Comparison of ENCODE assay signal across 1 cellular context in the genomic region with DNA sequence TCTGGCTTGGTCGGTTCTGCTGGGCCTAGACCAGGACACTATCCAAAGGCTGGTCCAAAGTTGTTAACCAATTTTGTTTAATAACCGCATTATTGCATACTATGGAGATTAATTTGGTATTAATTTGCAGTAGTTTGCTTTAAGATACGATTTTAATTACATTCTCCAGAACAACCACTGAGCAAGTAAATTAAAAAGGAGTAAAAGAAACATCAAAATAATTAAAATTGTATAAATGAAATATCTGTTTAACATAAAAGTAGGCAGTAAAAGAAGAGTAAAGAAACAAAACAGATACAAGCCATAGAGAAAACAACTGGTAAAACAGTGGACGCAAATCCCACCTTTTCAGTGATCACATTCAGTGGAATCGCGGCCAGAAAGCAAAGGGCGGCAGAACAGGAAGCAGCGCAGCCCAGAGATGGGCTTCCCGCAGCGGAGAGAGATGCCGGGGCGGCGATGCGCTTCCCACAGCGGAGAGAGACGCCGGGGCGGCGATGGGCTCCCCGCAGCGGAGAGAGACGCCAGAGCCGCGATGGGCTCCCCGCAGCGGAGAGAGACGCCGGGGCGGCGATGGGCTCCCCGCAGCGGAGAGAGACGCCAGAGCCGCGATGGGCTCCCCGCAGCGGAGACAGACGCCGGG.
TF ChIP-seq lines count a peak whose summit lies in the region.

No MANE protein-coding gene starts in this region.

TF ChIP-seq in SK-N-SH treated with all-trans-retinoic acid at 6 μM for 48 hours, 23 proteins besides CTCF, POLR2A, EP300 and RAD21 (continued from another document):
- TF ChIP-seq, protein P1, sequence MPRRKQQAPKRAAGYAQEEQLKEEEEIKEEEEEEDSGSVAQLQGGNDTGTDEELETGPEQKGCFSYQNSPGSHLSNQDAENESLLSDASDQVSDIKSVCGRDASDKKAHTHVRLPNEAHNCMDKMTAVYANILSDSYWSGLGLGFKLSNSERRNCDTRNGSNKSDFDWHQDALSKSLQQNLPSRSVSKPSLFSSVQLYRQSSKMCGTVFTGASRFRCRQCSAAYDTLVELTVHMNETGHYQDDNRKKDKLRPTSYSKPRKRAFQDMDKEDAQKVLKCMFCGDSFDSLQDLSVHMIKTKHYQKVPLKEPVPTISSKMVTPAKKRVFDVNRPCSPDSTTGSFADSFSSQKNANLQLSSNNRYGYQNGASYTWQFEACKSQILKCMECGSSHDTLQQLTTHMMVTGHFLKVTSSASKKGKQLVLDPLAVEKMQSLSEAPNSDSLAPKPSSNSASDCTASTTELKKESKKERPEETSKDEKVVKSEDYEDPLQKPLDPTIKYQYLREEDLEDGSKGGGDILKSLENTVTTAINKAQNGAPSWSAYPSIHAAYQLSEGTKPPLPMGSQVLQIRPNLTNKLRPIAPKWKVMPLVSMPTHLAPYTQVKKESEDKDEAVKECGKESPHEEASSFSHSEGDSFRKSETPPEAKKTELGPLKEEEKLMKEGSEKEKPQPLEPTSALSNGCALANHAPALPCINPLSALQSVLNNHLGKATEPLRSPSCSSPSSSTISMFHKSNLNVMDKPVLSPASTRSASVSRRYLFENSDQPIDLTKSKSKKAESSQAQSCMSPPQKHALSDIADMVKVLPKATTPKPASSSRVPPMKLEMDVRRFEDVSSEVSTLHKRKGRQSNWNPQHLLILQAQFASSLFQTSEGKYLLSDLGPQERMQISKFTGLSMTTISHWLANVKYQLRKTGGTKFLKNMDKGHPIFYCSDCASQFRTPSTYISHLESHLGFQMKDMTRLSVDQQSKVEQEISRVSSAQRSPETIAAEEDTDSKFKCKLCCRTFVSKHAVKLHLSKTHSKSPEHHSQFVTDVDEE (CRISPR knock-in tag; IDR thresholded peaks at IDR 0.05): no peak
- TF ChIP-seq, protein P2, sequence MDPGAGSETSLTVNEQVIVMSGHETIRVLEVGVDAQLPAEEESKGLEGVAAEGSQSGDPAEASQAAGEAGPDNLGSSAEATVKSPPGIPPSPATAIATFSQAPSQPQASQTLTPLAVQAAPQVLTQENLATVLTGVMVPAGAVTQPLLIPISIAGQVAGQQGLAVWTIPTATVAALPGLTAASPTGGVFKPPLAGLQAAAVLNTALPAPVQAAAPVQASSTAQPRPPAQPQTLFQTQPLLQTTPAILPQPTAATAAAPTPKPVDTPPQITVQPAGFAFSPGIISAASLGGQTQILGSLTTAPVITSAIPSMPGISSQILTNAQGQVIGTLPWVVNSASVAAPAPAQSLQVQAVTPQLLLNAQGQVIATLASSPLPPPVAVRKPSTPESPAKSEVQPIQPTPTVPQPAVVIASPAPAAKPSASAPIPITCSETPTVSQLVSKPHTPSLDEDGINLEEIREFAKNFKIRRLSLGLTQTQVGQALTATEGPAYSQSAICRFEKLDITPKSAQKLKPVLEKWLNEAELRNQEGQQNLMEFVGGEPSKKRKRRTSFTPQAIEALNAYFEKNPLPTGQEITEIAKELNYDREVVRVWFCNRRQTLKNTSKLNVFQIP (CRISPR knock-in tag; IDR thresholded peaks at IDR 0.05; ENCODE audit: borderline replicate concordance, low read depth): no peak
- no peak for TF ChIP-seq TOX (CRISPR knock-in tag; IDR thresholded peaks at IDR 0.05; ENCODE audit: borderline replicate concordance)
- no peak for TF ChIP-seq SNAI2 (CRISPR knock-in tag; IDR thresholded peaks at IDR 0.05)
